In the genomic region with DNA sequence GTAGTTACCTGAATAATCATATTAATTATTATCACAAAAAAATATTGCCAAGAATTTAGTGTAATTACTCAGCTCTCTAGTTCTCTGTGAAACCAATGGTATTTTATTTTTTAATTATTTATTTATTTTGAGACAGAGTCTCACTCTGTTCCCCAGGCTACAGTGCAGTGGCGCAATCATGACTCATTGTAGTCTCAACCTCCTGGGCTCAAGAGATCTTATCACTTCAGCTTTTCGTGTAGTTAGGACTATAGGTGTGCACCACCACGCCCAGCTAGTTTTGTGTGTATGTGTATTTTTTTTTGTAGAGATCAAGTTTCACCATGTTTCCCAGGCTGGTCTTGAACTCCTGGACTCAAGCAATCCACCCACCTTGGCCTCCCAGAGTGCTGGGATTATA, we compare ENCODE assay signal across 10 cellular contexts.
DNase-seq lines count a peak whose midpoint lies in the region; ATAC-seq and TF ChIP-seq lines count a peak whose summit lies in the region.
"Had no signal": no experiment of that assay in that cellular context is flagged by ENCODE, and none has a peak within 500 bp of the region (broad histone marks: within the 10 kb centered on the region; RNA-seq: fewer than 3 reads in every experiment).

No MANE protein-coding gene starts in this region.

- H4K91ac ChIP-seq in mesenchymal stem cell (ENCODE audit: low read length): no peak overlapping the region

- no peak overlapping the region for H3K18ac ChIP-seq in mesenchymal stem cell (ENCODE audit: low read depth in 1 of 2, low read length in 2 of 2)

- H3K4me3 ChIP-seq in epithelial cell of esophagus (ENCODE audit: low read length) (no peak overlapping the region), mesenchymal stem cell (ENCODE audit: insufficient read depth in 1 of 2, low read depth in 1 of 2, low read length in 2 of 2) (no peak overlapping the region), gastrocnemius medialis (no peak overlapping the region)

- no peak overlapping the region for H2AFZ ChIP-seq in mesenchymal stem cell (ENCODE audit: low read depth, low read length)

- H4K8ac ChIP-seq in mesenchymal stem cell (ENCODE audit: low read length): no peak overlapping the region

- H3K4me1 ChIP-seq in mesenchymal stem cell (ENCODE audit: control insufficient read depth, insufficient read depth, low read depth, low read length): peaks cover 1% of the 10 kb centered on the region
- H3K4me1 ChIP-seq in gastrocnemius medialis: no peaks in the 10 kb centered on the region

- no peak overlapping the region for H2BK12ac ChIP-seq in mesenchymal stem cell (ENCODE audit: low read length in 2 of 2)

- peaks cover 19% of the 10 kb centered on the region for H3K36me3 Mint-ChIP-seq in Calu3 (ENCODE audit: insufficient read depth, unreplicated experiment)
- no peaks in the 10 kb centered on the region for H3K36me3 Mint-ChIP-seq in activated naive CD8-positive, alpha-beta T cell treated with anti-CD3 and anti-CD28 coated beads for 36 hours
- no peaks in the 10 kb centered on the region for H3K36me3 Mint-ChIP-seq in activated T-cell treated with anti-CD3 and anti-CD28 coated beads, Interleukin-2, amount 50 U/mL, for 72 hours (ENCODE audit: insufficient read depth in 2 of 2)
- H3K36me3 Mint-ChIP-seq: mesothelial cell of epicardium had no signal

- H3K27ac ChIP-seq in mesenchymal stem cell (ENCODE audit: low read length, poor library complexity, severe bottlenecking) (peak overlapping the region; percentile 52), gastrocnemius medialis (no peak overlapping the region)

- CTCF ChIA-PET in Calu3 (lab: Charles Lee): interaction anchor here (1.6 kb wide), 1 partner anchor 83 kb away, joined by 3 read pairs; no protein-coding TSS in a partner anchor

- H3K4ac ChIP-seq in mesenchymal stem cell (ENCODE audit: low read depth in 1 of 2, low read length in 2 of 2): no peak overlapping the region

- H3K27me3 ChIP-seq in mesenchymal stem cell (ENCODE audit: control insufficient read depth in 1 of 2, insufficient read depth in 1 of 2, low read length in 2 of 2): no peaks in the 10 kb centered on the region
- no peaks in the 10 kb centered on the region for H3K27me3 ChIP-seq in gastrocnemius medialis

- no peak overlapping the region for H2BK15ac ChIP-seq in mesenchymal stem cell (ENCODE audit: low read depth, poor library complexity, severe bottlenecking)

- H3K14ac ChIP-seq in mesenchymal stem cell (ENCODE audit: low read length in 2 of 2): no peak overlapping the region

- H3K36me3 ChIP-seq in mesenchymal stem cell (ENCODE audit: control insufficient read depth in 1 of 2, insufficient read depth in 2 of 2, low read depth in 1 of 2, low read length in 2 of 2): no peaks in the 10 kb centered on the region
- H3K36me3 ChIP-seq in gastrocnemius medialis: no peaks in the 10 kb centered on the region

- peak; percentile 81 for DNase-seq in Calu3
- DNase-seq in NCI-H226: peak; percentile 65
- DNase-seq in epithelial cell of esophagus (ENCODE audit: low read depth): peak; percentile 97
- DNase-seq in mesenchymal stem cell: peak; percentile 51
- DNase-seq in gastrocnemius medialis: no peak
- no peak for DNase-seq in activated naive CD8-positive, alpha-beta T cell treated with anti-CD3 and anti-CD28 coated beads for 36 hours
- DNase-seq in activated T-cell treated with anti-CD3 and anti-CD28 coated beads, Interleukin-2, amount 50 U/mL, for 72 hours: no peak

- no peak overlapping the region for H2BK120ac ChIP-seq in mesenchymal stem cell (ENCODE audit: low read depth, low read length)

- H3K4me1 Mint-ChIP-seq in Calu3 (ENCODE audit: low read depth, unreplicated experiment): peaks cover 52% of the 10 kb centered on the region
- no peaks in the 10 kb centered on the region for H3K4me1 Mint-ChIP-seq in activated naive CD8-positive, alpha-beta T cell treated with anti-CD3 and anti-CD28 coated beads for 36 hours
- no peaks in the 10 kb centered on the region for H3K4me1 Mint-ChIP-seq in activated T-cell treated with anti-CD3 and anti-CD28 coated beads, Interleukin-2, amount 50 U/mL, for 72 hours (ENCODE audit: low read depth)

- in situ Hi-C loops in gastrocnemius medialis (cut with MboI; ENCODE audit: low sequenced_read_pairs in 4 of 4): no loop called here

- no peaks in the 10 kb centered on the region for H3K9me3 Mint-ChIP-seq in Calu3 (ENCODE audit: low read depth, unreplicated experiment)
- H3K9me3 Mint-ChIP-seq in activated naive CD8-positive, alpha-beta T cell treated with anti-CD3 and anti-CD28 coated beads for 36 hours: no peaks in the 10 kb centered on the region
- H3K9me3 Mint-ChIP-seq in activated T-cell treated with anti-CD3 and anti-CD28 coated beads, Interleukin-2, amount 50 U/mL, for 72 hours: peaks cover 0 to 2% of the 10 kb centered on the region in 2 donors
- H3K9me3 Mint-ChIP-seq: mesothelial cell of epicardium had no signal

- no peak for ATAC-seq in GM18861 (IDR thresholded peaks at IDR 0.05; ENCODE audit: unreplicated experiment)
- no peak for ATAC-seq in gastrocnemius medialis
- no peak for ATAC-seq in activated T-cell treated with anti-CD3 and anti-CD28 coated beads, Interleukin-2, amount 50 U/mL, for 72 hours (replicated peaks in 1 of 2)

- no peak overlapping the region for H2AK5ac ChIP-seq in mesenchymal stem cell (ENCODE audit: low read length, severe bottlenecking)

- TF ChIP-seq CTCF in Calu3 (IDR thresholded peaks at IDR 0.05; ENCODE audit: unreplicated experiment): no peak
- no peak for TF ChIP-seq CTCF in epithelial cell of esophagus (IDR thresholded peaks at IDR 0.05; ENCODE audit: insufficient read depth, low read depth, low read length, missing control alignments)
- TF ChIP-seq CTCF in gastrocnemius medialis (IDR thresholded peaks at IDR 0.05 in 4 of 5, conservative IDR thresholded peaks at IDR 0.05 in 1 of 5): no peak

- no peaks in the 10 kb centered on the region for H3K27me3 Mint-ChIP-seq in Calu3 (ENCODE audit: unreplicated experiment)
- H3K27me3 Mint-ChIP-seq in activated naive CD8-positive, alpha-beta T cell treated with anti-CD3 and anti-CD28 coated beads for 36 hours: no peaks in the 10 kb centered on the region
- no peaks in the 10 kb centered on the region for H3K27me3 Mint-ChIP-seq in activated T-cell treated with anti-CD3 and anti-CD28 coated beads, Interleukin-2, amount 50 U/mL, for 72 hours (ENCODE audit: low read depth)
- H3K27me3 Mint-ChIP-seq: progenitor cell of endocrine pancreas had no signal

- no peaks in the 10 kb centered on the region for H3K79me1 ChIP-seq in mesenchymal stem cell (replicated peaks; ENCODE audit: low read length, poor library complexity, severe bottlenecking)

- H3K4me3 Mint-ChIP-seq in Calu3 (ENCODE audit: low read depth, unreplicated experiment): peak overlapping the region; percentile 28
- H3K4me3 Mint-ChIP-seq in activated naive CD8-positive, alpha-beta T cell treated with anti-CD3 and anti-CD28 coated beads for 36 hours: no peak overlapping the region
- H3K4me3 Mint-ChIP-seq in activated T-cell treated with anti-CD3 and anti-CD28 coated beads, Interleukin-2, amount 50 U/mL, for 72 hours: no peak overlapping the region
- H3K4me3 Mint-ChIP-seq: mesothelial cell of epicardium had no signal

- H3K9ac ChIP-seq in mesenchymal stem cell (ENCODE audit: low read length): no peak overlapping the region

- WGBS in mesenchymal stem cell: 82% methylated on average over 3 of the region's 3 CpGs

- no peaks in the 10 kb centered on the region for H3K9me3 ChIP-seq in mesenchymal stem cell (ENCODE audit: control insufficient read depth, low read length)
- no peaks in the 10 kb centered on the region for H3K9me3 ChIP-seq in gastrocnemius medialis

- BruUV-seq in Calu3 (replicated peaks; lab: Mats Ljungman, UMichigan): no TSS peak

- H2BK5ac ChIP-seq in mesenchymal stem cell (ENCODE audit: low read depth, low read length, poor library complexity, severe bottlenecking): no peak overlapping the region

- TF ChIP-seq POLR2A in gastrocnemius medialis (IDR thresholded peaks at IDR 0.05): no peak

- no peak overlapping the region for H3K23ac ChIP-seq in mesenchymal stem cell (ENCODE audit: low read length in 2 of 2)

- H3K27ac Mint-ChIP-seq in Calu3 (ENCODE audit: unreplicated experiment): peak overlapping the region; percentile 97
- H3K27ac Mint-ChIP-seq in activated naive CD8-positive, alpha-beta T cell treated with anti-CD3 and anti-CD28 coated beads for 36 hours: no peak overlapping the region
- no peak overlapping the region for H3K27ac Mint-ChIP-seq in activated T-cell treated with anti-CD3 and anti-CD28 coated beads, Interleukin-2, amount 50 U/mL, for 72 hours
- H3K27ac Mint-ChIP-seq: mesothelial cell of epicardium, progenitor cell of endocrine pancreas had no signal

- no peak overlapping the region for H3K4me2 ChIP-seq in mesenchymal stem cell (ENCODE audit: low read length, poor library complexity, severe bottlenecking)

- intact Hi-C loops in Calu3 (cut with micrococcal nuclease; ENCODE audit: unreplicated experiment) (loop anchor here (5.0 kb wide), 1 partner anchor 81 kb away; no protein-coding TSS in a partner anchor), gastrocnemius medialis (cut with DNase I; ENCODE audit: low total_unique reads) (no loop called here)

Comparison
In these comparisons a context has a peak if more than half of its experiments do, and no peak if none do; other contexts are left out.
1. DNase-seq: peak in Calu3 (single experiment), NCI-H226 (single experiment), epithelial cell of esophagus (single experiment) and mesenchymal stem cell (single experiment); none in gastrocnemius medialis (0 of 2), activated naive CD8-positive, alpha-beta T cell treated with anti-CD3 and anti-CD28 coated beads for 36 hours (single experiment) and activated T-cell treated with anti-CD3 and anti-CD28 coated beads, Interleukin-2, amount 50 U/mL, for 72 hours (0 of 2).